Comparison of ENCODE assay signal across 8 cellular contexts in the genomic region with DNA sequence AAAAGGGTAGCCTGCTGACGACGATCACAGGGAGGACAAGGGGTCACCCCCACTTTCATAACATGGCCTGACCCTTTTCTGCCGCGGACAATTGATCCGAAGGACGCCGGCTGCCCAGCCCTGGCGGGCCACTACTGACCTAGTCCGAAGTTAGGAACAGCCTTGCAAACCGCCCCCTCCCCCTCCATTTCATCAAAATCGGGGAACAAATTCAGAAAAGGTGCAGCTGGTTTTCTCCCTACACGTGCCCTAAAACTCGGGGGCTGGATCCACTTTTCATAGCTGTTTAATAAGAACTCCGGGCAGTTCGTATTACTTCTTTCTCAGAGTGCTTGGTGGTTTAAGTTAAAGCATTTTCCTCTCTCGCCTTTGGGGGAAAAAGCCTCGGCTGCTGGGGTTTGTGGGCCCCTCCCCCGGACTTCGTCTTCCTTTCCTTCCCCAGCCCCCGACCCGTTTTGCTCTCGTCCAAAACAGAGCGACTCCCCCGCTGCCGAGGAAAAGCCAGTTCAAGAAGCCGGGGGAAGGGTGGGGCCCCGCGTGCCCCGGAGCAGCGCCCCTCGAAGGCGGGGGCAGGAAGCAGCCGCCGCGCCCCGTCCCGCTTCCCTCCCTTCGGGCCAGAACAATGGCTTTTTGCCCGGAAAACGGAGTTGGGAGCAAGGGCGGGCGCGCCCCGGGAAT. TPM values are rescaled to one million over a fixed set of nuclear protein-coding genes. Genes with fewer than 3 reads are reported as not detected.
A peak's percentile ranks its signal among the peaks of the same experiment; 100 is the strongest.
DNase-seq lines count a peak whose midpoint lies in the region; FAIRE-seq and TF ChIP-seq lines count a peak whose summit lies in the region.

No MANE protein-coding gene starts in this region.

- POLR2A ChIA-PET in A673 (lab: Charles Lee; ENCODE audit: low non-redundant PET): no interaction called here

- WGBS in ectodermal cell, 2 experiments: 0 to 1% methylated on average over 44 of the region's 44 CpGs
- WGBS in thymus: 5% methylated on average over 44 of the region's 44 CpGs

- peaks cover 32% of the 10 kb centered on the region for H3K4me1 ChIP-seq in A673 (ENCODE audit: insufficient read depth, low read length, poor library complexity, severe bottlenecking)
- H3K4me1 ChIP-seq in ectodermal cell (ENCODE audit: control insufficient read depth, insufficient read depth, low read length): peaks cover 43% of the 10 kb centered on the region
- H3K4me1 ChIP-seq in thymus (ENCODE audit: control insufficient read depth, insufficient read depth, low read length): peaks cover 35% of the 10 kb centered on the region

- intact Hi-C loops in A673 (cut with micrococcal nuclease; ENCODE audit: unreplicated experiment): no loop called here

- no peak for FAIRE-seq in HTR-8/SVneo (lab: Jason Lieb, UNC)

- CTCF ChIA-PET in A673 (lab: Charles Lee): interaction anchor here (1.3 kb wide), 1 partner anchor 31 kb away, joined by 3 read pairs; no protein-coding TSS in a partner anchor

- H3K27ac ChIP-seq in A673 (ENCODE audit: low read depth, low read length, poor library complexity, severe bottlenecking) (peak overlapping the region; percentile 80), ectodermal cell (ENCODE audit: insufficient read depth, low read depth, low read length, poor library complexity, severe bottlenecking) (peak overlapping the region; percentile 79), thymus (ENCODE audit: low read depth) (no peak overlapping the region)

- H3K4me3 ChIP-seq in A673 (ENCODE audit: low read depth, low read length, poor library complexity, severe bottlenecking) (peak overlapping the region; percentile 48), GM08714 (ENCODE audit: low read length) (peak overlapping the region; percentile 65; the same call in 1 of the 2 replicates), ectodermal cell (ENCODE audit: insufficient read depth, low read depth, low read length) (peak overlapping the region; percentile 49), thymus (ENCODE audit: low read length) (peak overlapping the region; percentile 83)

- in situ Hi-C loops in SK-MEL-5 (cut with HindIII; ENCODE audit: low pct_unique_long_range_greater_than_20kb, low sequenced_read_pairs): loop anchor here (25.0 kb wide), 1 partner anchor 210 kb away; no protein-coding TSS in a partner anchor

- H3K9me3 ChIP-seq in A673 (ENCODE audit: low read depth, low read length, poor library complexity, severe bottlenecking): no peaks in the 10 kb centered on the region
- no peaks in the 10 kb centered on the region for H3K9me3 ChIP-seq in ectodermal cell (ENCODE audit: control insufficient read depth, low read length)
- no peaks in the 10 kb centered on the region for H3K9me3 ChIP-seq in thymus (ENCODE audit: control insufficient read depth)

- H3K27me3 ChIP-seq in A673 (replicated peaks; ENCODE audit: insufficient read depth, low read depth, low read length, poor library complexity) (no peaks in the 10 kb centered on the region), ectodermal cell (ENCODE audit: control insufficient read depth, insufficient read depth, low read length, poor library complexity, severe bottlenecking) (no peaks in the 10 kb centered on the region), thymus (ENCODE audit: control insufficient read depth, insufficient read depth) (peaks cover 21% of the 10 kb centered on the region)

- DNase-seq in A673 (ENCODE audit: low spot score) (peak; percentile 84), HTR-8/SVneo (ENCODE audit: insufficient read length, low spot score) (peak; percentile 65), SK-MEL-5 (ENCODE audit: low read depth, low spot score) (peak; percentile 78), lung microvascular endothelial cell (ENCODE audit: low read depth in 2 of 2) (peak; percentile 51 to 55), AG08396 (ENCODE audit: low spot score) (no peak)

- BruUV-seq in A673 (replicated peaks; lab: Mats Ljungman, UMichigan): no TSS peak

- TF ChIP-seq CTCF in A673 (conservative IDR thresholded peaks at IDR 0.05; ENCODE audit: low read depth, low read length): peak; percentile 65

- H3K36me3 ChIP-seq in A673 (ENCODE audit: insufficient read depth, low read length, poor library complexity, severe bottlenecking) (peaks cover 31% of the 10 kb centered on the region), ectodermal cell (ENCODE audit: control insufficient read depth, insufficient read depth, low read length) (peaks cover 21% of the 10 kb centered on the region), thymus (ENCODE audit: control insufficient read depth, insufficient read depth) (no peaks in the 10 kb centered on the region)

RNA-seq across cellular contexts. Expression of gene CBX2, which starts 0.6 kb away (rescaled TPM):
- 59.5 and 66.4 TPM in 2 replicates for total RNA-seq in A673 (2021)
- total RNA-seq in SK-MEL-5 (2014; rRNA removed; shearing (Covaris generic)): 18.0 and 18.4 TPM in 2 replicates
- 24.5 and 29.7 TPM in 2 replicates for polyA plus RNA-seq in SK-MEL-5 (2015; cell fraction: cytosol; rRNA removed)
- 59.6 and 70.5 TPM in 2 replicates for polyA plus RNA-seq in SK-MEL-5 (2015; cell fraction: nucleus; rRNA removed)
- 131 TPM for polyA plus RNA-seq in ectodermal cell (2013, experiment 1 of 4)
- 138 TPM for polyA plus RNA-seq in ectodermal cell (2013, experiment 2 of 4)
- 105 TPM for polyA plus RNA-seq in ectodermal cell (2013, experiment 3 of 4)
- polyA plus RNA-seq in ectodermal cell (2013, experiment 4 of 4): 110 TPM
- 4.6 and 5.2 TPM in 2 replicates for total RNA-seq in lung microvascular endothelial cell
- 4.4 TPM for polyA plus RNA-seq in thymus

RNA-seq across cellular contexts. Expression of gene CBX8, which starts 19.6 kb away (rescaled TPM):
- total RNA-seq in A673 (2021) (24.5 and 27.0 TPM in 2 replicates), lung microvascular endothelial cell (1.3 and 2.0 TPM in 2 replicates)
- 31.3 and 34.4 TPM in 2 replicates for total RNA-seq in SK-MEL-5 (2014; rRNA removed; shearing (Covaris generic))
- 16.1 and 27.3 TPM in 2 replicates for polyA plus RNA-seq in SK-MEL-5 (2015; cell fraction: cytosol; rRNA removed)
- 30.6 and 35.7 TPM in 2 replicates for polyA plus RNA-seq in SK-MEL-5 (2015; cell fraction: nucleus; rRNA removed)
- polyA plus RNA-seq in ectodermal cell (2013, experiment 1 of 4): 10.4 TPM
- 8.2 TPM for polyA plus RNA-seq in ectodermal cell (2013, experiment 2 of 4)
- 6.6 TPM for polyA plus RNA-seq in ectodermal cell (2013, experiment 3 of 4)
- polyA plus RNA-seq in ectodermal cell (2013, experiment 4 of 4): 7.7 TPM
- polyA plus RNA-seq in thymus: 12.8 TPM

RNA-seq across cellular contexts. Expression of gene ENPP7, which starts 46.6 kb away (rescaled TPM):
- not detected in 2 replicates for total RNA-seq in A673 (2021)
- not detected in 2 replicates for total RNA-seq in SK-MEL-5 (2014; rRNA removed; shearing (Covaris generic))
- polyA plus RNA-seq in SK-MEL-5 (2015; cell fraction: cytosol; rRNA removed): not detected in 2 replicates
- polyA plus RNA-seq in SK-MEL-5 (2015; cell fraction: nucleus; rRNA removed): not detected in 2 replicates
- polyA plus RNA-seq in ectodermal cell (2013, experiment 1 of 4): not detected
- polyA plus RNA-seq in ectodermal cell (2013, experiment 2 of 4): not detected
- not detected for polyA plus RNA-seq in ectodermal cell (2013, experiment 3 of 4)
- not detected for polyA plus RNA-seq in ectodermal cell (2013, experiment 4 of 4)
- total RNA-seq in lung microvascular endothelial cell: not detected in 2 replicates
- polyA plus RNA-seq in thymus: 0.09 TPM
